Comparison of ENCODE assay signal across 22 cellular contexts in genomic region chr3:144424606-144425005, GRCh38.
"Had no signal": no experiment of that assay in that cellular context is flagged by ENCODE, and none has a peak within 500 bp of the region (broad histone marks: within the 10 kb centered on the region; RNA-seq: fewer than 3 reads in every experiment).

No MANE protein-coding gene starts in this region.

- H3K27ac ChIP-seq: esophagus muscularis mucosa, psoas muscle, sigmoid colon, testis, tibial nerve, upper lobe of left lung had no signal

- H3K27me3 Mint-ChIP-seq: central memory CD8-positive, alpha-beta T cell had no signal

- H3K36me3 Mint-ChIP-seq: immature natural killer cell; naive thymus-derived CD8-positive, alpha-beta T cell; stimulated activated memory B cell treated with anti-CD40 and anti-IgM and Interleukin-4, amounts not matched to agents 10 μg/mL and 1 μg/mL and 100 μg/mL, for 72 hours had no signal

- H3K9me3 ChIP-seq: esophagus muscularis mucosa, psoas muscle, sigmoid colon, testis, tibial nerve, upper lobe of left lung had no signal

- ATAC-seq: left lobe of liver; naive thymus-derived CD8-positive, alpha-beta T cell; psoas muscle; right cardiac atrium; stimulated activated memory B cell treated with anti-CD40 and anti-IgM and Interleukin-4, amounts not matched to agents 10 μg/mL and 1 μg/mL and 100 μg/mL, for 72 hours; stimulated activated naive CD8-positive, alpha-beta T cell treated with anti-CD3 and anti-CD28 coated beads, Interleukin-15, Interleukin-2, amounts not matched to agents 100 U/mL and 50 U/mL, for 24 hours had no signal

- H3K27ac Mint-ChIP-seq: endodermal cell; immature natural killer cell; naive thymus-derived CD8-positive, alpha-beta T cell; nephron progenitor cell; stimulated activated memory B cell treated with anti-CD40 and anti-IgM and Interleukin-4, amounts not matched to agents 10 μg/mL and 1 μg/mL and 100 μg/mL, for 72 hours had no signal

- H3K27me3 ChIP-seq: esophagus muscularis mucosa, sigmoid colon, testis, tibial nerve, upper lobe of left lung had no signal

- H3K9me3 Mint-ChIP-seq: central memory CD8-positive, alpha-beta T cell; endodermal cell; nephron progenitor cell; stimulated activated memory B cell treated with anti-CD40 and anti-IgM and Interleukin-4, amounts not matched to agents 10 μg/mL and 1 μg/mL and 100 μg/mL, for 72 hours had no signal

- DNase-seq: cortex of kidney; effector CD8-positive, alpha-beta T cell; endodermal cell; foreskin melanocyte; hypothalamus; immature natural killer cell; mesenchymal stem cell; naive thymus-derived CD8-positive, alpha-beta T cell; nephron progenitor cell; nucleus accumbens; psoas muscle; right cardiac atrium; sigmoid colon; stimulated activated CD4-positive, alpha-beta T cell treated with anti-CD3 and anti-CD28 coated beads, Interleukin-4, amount 100 ng/mL, for 4 hours; stimulated activated naive CD8-positive, alpha-beta T cell treated with anti-CD3 and anti-CD28 coated beads, Interleukin-15, Interleukin-2, amounts not matched to agents 100 U/mL and 50 U/mL, for 24 hours; testis; upper lobe of left lung had no signal

- H3K4me3 ChIP-seq: esophagus muscularis mucosa, psoas muscle, sigmoid colon, testis, tibial nerve, upper lobe of left lung had no signal

- H3K4me1 Mint-ChIP-seq: central memory CD8-positive, alpha-beta T cell; endodermal cell; immature natural killer cell; naive thymus-derived CD8-positive, alpha-beta T cell; nephron progenitor cell; stimulated activated memory B cell treated with anti-CD40 and anti-IgM and Interleukin-4, amounts not matched to agents 10 μg/mL and 1 μg/mL and 100 μg/mL, for 72 hours had no signal

- H3K4me3 Mint-ChIP-seq: central memory CD8-positive, alpha-beta T cell; endodermal cell; immature natural killer cell; naive thymus-derived CD8-positive, alpha-beta T cell; nephron progenitor cell; stimulated activated memory B cell treated with anti-CD40 and anti-IgM and Interleukin-4, amounts not matched to agents 10 μg/mL and 1 μg/mL and 100 μg/mL, for 72 hours had no signal

- H3K36me3 ChIP-seq: esophagus muscularis mucosa, sigmoid colon, tibial nerve, upper lobe of left lung had no signal

- H3K4me1 ChIP-seq: psoas muscle, testis, tibial nerve, upper lobe of left lung had no signal
